ENCODE assay signal across 22 cellular contexts in the genomic region with DNA sequence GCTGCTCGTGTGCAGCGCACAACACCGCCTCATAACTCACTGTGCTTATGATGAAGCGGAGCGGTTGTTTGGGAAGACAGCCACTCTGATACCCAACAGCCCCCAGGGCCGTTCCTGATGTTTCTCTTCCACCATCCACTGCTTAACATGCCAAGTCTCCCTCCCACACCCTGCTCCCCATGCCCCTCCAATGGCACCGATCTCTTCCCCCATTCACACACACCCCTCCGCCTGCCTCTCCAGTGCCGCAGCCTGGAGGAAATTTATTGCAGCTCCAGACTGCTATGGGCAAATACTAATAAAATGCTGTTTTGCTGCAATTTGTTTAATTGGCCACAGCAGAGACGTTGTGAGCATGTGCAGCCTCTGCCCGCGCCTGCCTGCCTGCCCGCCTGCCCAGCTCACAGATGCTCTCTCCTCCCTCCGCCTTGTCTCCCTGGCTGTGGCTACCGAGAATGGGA.
DNase-seq lines count a peak whose midpoint lies in the region; ATAC-seq and TF ChIP-seq lines count a peak whose summit lies in the region.
"Had no signal": no experiment of that assay in that cellular context is flagged by ENCODE, and none has a peak within 500 bp of the region (broad histone marks: within the 10 kb centered on the region; RNA-seq: fewer than 3 reads in every experiment).

No MANE protein-coding gene starts in this region.

- peaks cover under 1% of the 10 kb centered on the region for H3K4me1 Mint-ChIP-seq in Caco-2 (ENCODE audit: low read depth, unreplicated experiment)
- H3K4me1 Mint-ChIP-seq: IgD-negative memory B cell had no signal

- H2AK5ac ChIP-seq in mesendoderm (ENCODE audit: low read length) = no peak overlapping the region

- peaks cover 6% of the 10 kb centered on the region for H3K36me3 Mint-ChIP-seq in Caco-2 (ENCODE audit: insufficient read depth, unreplicated experiment)
- H3K36me3 Mint-ChIP-seq: IgD-negative memory B cell; natural killer cell treated with Interleukin-12 subunit alpha and Interleukin-12 subunit beta and Interleukin-15 and Interleukin-18, amount 100 ng/mL, for 72 hours had no signal

- no peak overlapping the region for H3K9ac ChIP-seq in GM23248
- H3K9ac ChIP-seq in mesendoderm (ENCODE audit: low read length) = no peak overlapping the region
- H3K9ac ChIP-seq: parathyroid adenoma had no signal

- intact Hi-C loops in Caco-2 (cut with micrococcal nuclease; ENCODE audit: unreplicated experiment) = no loop called here

- H3K9me3 ChIP-seq in GM23248 (ENCODE audit: low read depth) = no peaks in the 10 kb centered on the region
- no peaks in the 10 kb centered on the region for H3K9me3 ChIP-seq in Caco-2
- H3K9me3 ChIP-seq: heart left ventricle, sigmoid colon, thyroid gland had no signal

- H3K4me1 ChIP-seq in GM23248 (ENCODE audit: insufficient read depth) (no peaks in the 10 kb centered on the region), mesendoderm (ENCODE audit: control insufficient read depth, low read depth, low read length) (peaks cover under 1% of the 10 kb centered on the region), Caco-2 (peaks cover 4% of the 10 kb centered on the region; the same call in 1 of the 2 replicates)
- H3K4me1 ChIP-seq: heart left ventricle, parathyroid adenoma, sigmoid colon, thyroid gland had no signal

- no peak overlapping the region for H4K5ac ChIP-seq in mesendoderm (ENCODE audit: low read length)

- no peak overlapping the region for H3K27ac Mint-ChIP-seq in Caco-2 (ENCODE audit: unreplicated experiment)
- H3K27ac Mint-ChIP-seq: activated CD8-positive, alpha-beta T cell treated with anti-CD3 and anti-CD28 coated beads for 36 hours; CD4-positive, alpha-beta T cell; natural killer cell treated with Interleukin-12 subunit alpha and Interleukin-12 subunit beta and Interleukin-15 and Interleukin-18, amount 100 ng/mL, for 72 hours; stimulated activated naive CD8-positive, alpha-beta T cell treated with anti-CD3 and anti-CD28 coated beads, Interleukin-15, amount 100 ng/mL, for 72 hours had no signal

- no peaks in the 10 kb centered on the region for H3K9me3 Mint-ChIP-seq in Caco-2 (ENCODE audit: unreplicated experiment)
- H3K9me3 Mint-ChIP-seq: activated CD8-positive, alpha-beta T cell treated with anti-CD3 and anti-CD28 coated beads for 36 hours; CD4-positive, alpha-beta T cell; IgD-negative memory B cell; natural killer cell treated with Interleukin-12 subunit alpha and Interleukin-12 subunit beta and Interleukin-15 and Interleukin-18, amount 100 ng/mL, for 72 hours; stimulated activated naive CD8-positive, alpha-beta T cell treated with anti-CD3 and anti-CD28 coated beads, Interleukin-15, amount 100 ng/mL, for 72 hours had no signal

- H3K56ac ChIP-seq in mesendoderm (ENCODE audit: low read length) = peak overlapping the region; percentile 52

- peaks cover 10% of the 10 kb centered on the region for H3K27me3 Mint-ChIP-seq in Caco-2 (ENCODE audit: insufficient read depth, unreplicated experiment)

- DNase-seq in GM23248 = peak; percentile 19
- peak; percentile 98 for DNase-seq in NCI-H1694 treated with DMSO at 0.1 percent for 48 hours (lab: John Stamatoyannopoulos, UW)
- DNase-seq in mesendoderm = no peak
- DNase-seq in NCI-H2107 treated with DMSO at 0.1 percent for 48 hours (lab: John Stamatoyannopoulos, UW; ENCODE audit: unreplicated experiment) = no peak
- DNase-seq in Caco-2 = no peak
- DNase-seq: activated CD4-positive, CD25-positive, alpha-beta regulatory T cell treated with anti-CD3 and anti-CD28 coated beads, Interleukin-2, amount 50 U/mL, for 72 hours; activated CD8-positive, alpha-beta T cell treated with anti-CD3 and anti-CD28 coated beads for 36 hours; activated effector memory CD4-positive, alpha-beta T cell treated with anti-CD3 and anti-CD28 coated beads, Interleukin-2, amount 50 U/mL, for 16 hours; CD4-positive, alpha-beta T cell; heart left ventricle; NCI-H82; SHP77; sigmoid colon; stimulated activated CD4-positive, alpha-beta T cell treated with anti-CD3 and anti-CD28 coated beads, Interleukin-15, amount 100 ng/mL, for 24 hours; stimulated activated naive CD8-positive, alpha-beta T cell treated with anti-CD3 and anti-CD28 coated beads, Interleukin-15, amount 100 ng/mL, for 72 hours; thyroid gland had no signal

- no TSS peak for BruUV-seq in Caco-2 (replicated peaks; lab: Mats Ljungman, UMichigan)

- no peak overlapping the region for H3K4me3 Mint-ChIP-seq in Caco-2 (ENCODE audit: unreplicated experiment)
- H3K4me3 Mint-ChIP-seq: activated CD8-positive, alpha-beta T cell treated with anti-CD3 and anti-CD28 coated beads for 36 hours; CD4-positive, alpha-beta T cell; IgD-negative memory B cell; natural killer cell treated with Interleukin-12 subunit alpha and Interleukin-12 subunit beta and Interleukin-15 and Interleukin-18, amount 100 ng/mL, for 72 hours; stimulated activated naive CD8-positive, alpha-beta T cell treated with anti-CD3 and anti-CD28 coated beads, Interleukin-15, amount 100 ng/mL, for 72 hours had no signal

- TF ChIP-seq CTCF in VCaP (conservative IDR thresholded peaks at IDR 0.05) (peak; percentile 29; the same call in 1 of the 2 replicates), Caco-2 (IDR thresholded peaks at IDR 0.05; ENCODE audit: insufficient read depth in 1 of 2, low read depth in 1 of 2, low read length in 1 of 2, severe bottlenecking in 1 of 2, unreplicated experiment in 1 of 2) (no peak)

- in situ Hi-C loops in GM23248 (cut with MboI) = no loop called here

- H3K79me2 ChIP-seq in GM23248 (ENCODE audit: insufficient read depth) (no peaks in the 10 kb centered on the region), mesendoderm (ENCODE audit: control insufficient read depth, insufficient read depth, low read length) (no peaks in the 10 kb centered on the region)
- H3K79me2 ChIP-seq: parathyroid adenoma had no signal

- H3K9me2 ChIP-seq in GM23248 (ENCODE audit: insufficient read depth) = no peaks in the 10 kb centered on the region

- CTCF ChIA-PET in Caco-2 (lab: Charles Lee) = no interaction called here

- peak overlapping the region; percentile 82 for H3K23ac ChIP-seq in mesendoderm (ENCODE audit: low read length)

- H3K4me3 ChIP-seq in GM23248 (no peak overlapping the region), mesendoderm (ENCODE audit: low read length) (no peak overlapping the region), Caco-2 (ENCODE audit: low read depth, low read length) (no peak overlapping the region)
- H3K4me3 ChIP-seq: heart left ventricle, sigmoid colon, thyroid gland had no signal

- 30 to 35% methylated on average over 14 to 15 of the region's 15 CpGs for WGBS in GM23248 (ENCODE audit: low coverage in 1 of 2, low lambda C conversion rate in 2 of 2, missing lambda C conversion rate in 2 of 2), 2 experiments
- no CpG with 5 or more reads among the region's 15 CpGs for WGBS in mesendoderm (ENCODE audit: extremely low coverage, insufficient coverage, low lambda C conversion rate)

- H4K20me1 ChIP-seq in GM23248 (ENCODE audit: insufficient read depth) = no peaks in the 10 kb centered on the region

- no peaks in the 10 kb centered on the region for H3K36me3 ChIP-seq in GM23248 (ENCODE audit: low read depth)
- no peaks in the 10 kb centered on the region for H3K36me3 ChIP-seq in mesendoderm (ENCODE audit: control insufficient read depth, insufficient read depth, low read length)
- no peaks in the 10 kb centered on the region for H3K36me3 ChIP-seq in Caco-2 (ENCODE audit: control insufficient read depth, insufficient read depth, low read length)
- H3K36me3 ChIP-seq: heart left ventricle, sigmoid colon, thyroid gland had no signal

- no peaks in the 10 kb centered on the region for H3K79me1 ChIP-seq in mesendoderm (ENCODE audit: low read length)

- H3K4me2 ChIP-seq in GM23248 (ENCODE audit: unreplicated experiment) = no peak overlapping the region
- no peak overlapping the region for H3K4me2 ChIP-seq in mesendoderm (ENCODE audit: low read length)

- peak overlapping the region; percentile 35 for H2BK5ac ChIP-seq in mesendoderm (ENCODE audit: low read length)

- H3K27me3 ChIP-seq in GM23248 (replicated peaks; ENCODE audit: insufficient read depth) (peaks cover 10% of the 10 kb centered on the region), mesendoderm (ENCODE audit: insufficient read depth, low read length, poor library complexity) (no peaks in the 10 kb centered on the region), Caco-2 (replicated peaks; ENCODE audit: control insufficient read depth, insufficient read depth, low read length) (no peaks in the 10 kb centered on the region)
- H3K27me3 ChIP-seq: thyroid gland had no signal

- no peaks in the 10 kb centered on the region for H3F3A ChIP-seq in GM23248 (ENCODE audit: insufficient read depth)

- no peak for ATAC-seq in HG03139 (IDR thresholded peaks at IDR 0.05; ENCODE audit: unreplicated experiment)
- ATAC-seq: activated CD8-positive, alpha-beta T cell treated with anti-CD3 and anti-CD28 coated beads for 36 hours; heart left ventricle; left lobe of liver; stimulated activated naive CD8-positive, alpha-beta T cell treated with anti-CD3 and anti-CD28 coated beads, Interleukin-15, amount 100 ng/mL, for 72 hours had no signal

- H2BK120ac ChIP-seq in mesendoderm (ENCODE audit: low read depth, low read length) = no peak overlapping the region

- no peak overlapping the region for H2AFZ ChIP-seq in GM23248
- H2AFZ ChIP-seq: parathyroid adenoma had no signal

- H3K18ac ChIP-seq in mesendoderm (ENCODE audit: low read length) = no peak overlapping the region

- no peak overlapping the region for H3K4ac ChIP-seq in mesendoderm (ENCODE audit: low read depth, low read length)

- no peak overlapping the region for H4K8ac ChIP-seq in mesendoderm (ENCODE audit: low read depth, low read length)

- H2BK15ac ChIP-seq in mesendoderm (replicated peaks; ENCODE audit: low read depth) = no peak overlapping the region

- H3K27ac ChIP-seq in GM23248 (no peak overlapping the region), VCaP (peak overlapping the region; percentile 73), mesendoderm (ENCODE audit: low read depth, low read length) (no peak overlapping the region)
- H3K27ac ChIP-seq: heart left ventricle, parathyroid adenoma, sigmoid colon, thyroid gland had no signal

- POLR2A ChIA-PET in Caco-2 (lab: Charles Lee) = no interaction called here

Comparison
In these comparisons a context has a peak if more than half of its experiments do, and no peak if none do; other contexts are left out.
1. DNase-seq: peak in GM23248 (single experiment) and NCI-H1694 treated with DMSO at 0.1 percent for 48 hours (single experiment); none in mesendoderm (single experiment), NCI-H2107 treated with DMSO at 0.1 percent for 48 hours (single experiment) and Caco-2 (0 of 2).